ENCODE assay signal across 10 cellular contexts in the genomic region with DNA sequence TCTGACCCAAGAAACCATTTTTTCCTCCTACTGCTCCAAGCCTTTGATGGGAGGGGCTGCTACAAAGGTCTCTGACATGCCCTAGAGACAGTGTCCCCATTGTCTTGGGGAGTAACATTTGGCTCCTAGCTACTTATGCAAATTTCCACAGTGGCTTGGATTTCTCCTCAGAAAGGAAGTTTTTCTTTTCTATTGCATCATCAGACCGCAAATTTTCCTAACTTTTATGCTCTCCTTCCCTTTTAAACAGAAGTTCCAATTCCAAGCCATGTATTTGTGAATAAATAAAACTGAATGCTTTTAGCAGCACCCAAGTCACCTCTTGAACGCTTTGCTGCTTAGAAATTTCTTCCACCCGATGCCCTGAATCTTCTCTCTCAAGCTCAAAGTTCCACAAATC. TPM values are rescaled to one million over a fixed set of nuclear protein-coding genes. Genes with fewer than 3 reads are reported as not detected.
"Had no signal": no experiment of that assay in that cellular context is flagged by ENCODE, and none has a peak within 500 bp of the region (broad histone marks: within the 10 kb centered on the region; RNA-seq: fewer than 3 reads in every experiment).

No MANE protein-coding gene starts in this region.

- H3K9ac ChIP-seq: GM23248, KMS-11 had no signal

- FAIRE-seq: HTR-8/SVneo had no signal

- H3K36me3 ChIP-seq: HAP-1 had no signal

- H2AFZ ChIP-seq: GM23248 had no signal

- DNase-seq: GM23248, GOT3, H7, KBM-7 had no signal

- H3K4me2 ChIP-seq: KMS-11 had no signal

- H3K4me3 ChIP-seq: GM23248, HAP-1 had no signal

- ATAC-seq: HCT116 had no signal

- H3K27ac ChIP-seq: GM23248, KMS-11 had no signal

RNA-seq across cellular contexts. Expression of gene SLC22A2, which starts 51.0 kb away (rescaled TPM):
- total RNA-seq: GM23248, H4, HT-29 had no signal
- polyA plus RNA-seq: GM23248 had no signal
